1 cellular context compared by ENCODE assay signal in genomic region chr16:29868396-29868795, GRCh38.
TF ChIP-seq lines count a peak whose summit lies in the region.

No MANE protein-coding gene starts in this region.

TF ChIP-seq in K562, 482 proteins besides CTCF, POLR2A, EP300 and RAD21:
- peak in 1 of 2 experiments; percentile 89; a peak in 1 of 4 replicates for TF ChIP-seq FOXA3 (CRISPR knock-in tag; conservative IDR thresholded peaks at IDR 0.05 in 1 of 2, IDR thresholded peaks at IDR 0.05 in 1 of 2)
- no peak for TF ChIP-seq NFXL1 (CRISPR knock-in tag; IDR thresholded peaks at IDR 0.05)
- no peak for TF ChIP-seq TCF15 (CRISPR knock-in tag; IDR thresholded peaks at IDR 0.05)
- peak; percentile 85 for TF ChIP-seq NFIC (IDR thresholded peaks at IDR 0.05)
- TF ChIP-seq ZNF224 (CRISPR knock-in tag; IDR thresholded peaks at IDR 0.05): no peak
- TF ChIP-seq HNRNPH1 (optimal IDR thresholded peaks at IDR 0.05; ENCODE audit: low read depth, low read length): no peak
- TF ChIP-seq CLOCK (CRISPR knock-in tag; IDR thresholded peaks at IDR 0.05; ENCODE audit: borderline replicate concordance): no peak
- no peak for TF ChIP-seq CHAMP1 (IDR thresholded peaks at IDR 0.05)
- no peak for TF ChIP-seq SMARCB1 (IDR thresholded peaks at IDR 0.05; ENCODE audit: insufficient read length, low read depth)
- no peak for TF ChIP-seq SIX5 (IDR thresholded peaks at IDR 0.05; ENCODE audit: borderline replicate concordance in 1 of 2, insufficient read depth in 1 of 2, low read depth in 1 of 2, low read length in 2 of 2)
- no peak for TF ChIP-seq ZNF212 (CRISPR knock-in tag; IDR thresholded peaks at IDR 0.05)
